1 cellular context compared by ENCODE assay signal in the genomic region with DNA sequence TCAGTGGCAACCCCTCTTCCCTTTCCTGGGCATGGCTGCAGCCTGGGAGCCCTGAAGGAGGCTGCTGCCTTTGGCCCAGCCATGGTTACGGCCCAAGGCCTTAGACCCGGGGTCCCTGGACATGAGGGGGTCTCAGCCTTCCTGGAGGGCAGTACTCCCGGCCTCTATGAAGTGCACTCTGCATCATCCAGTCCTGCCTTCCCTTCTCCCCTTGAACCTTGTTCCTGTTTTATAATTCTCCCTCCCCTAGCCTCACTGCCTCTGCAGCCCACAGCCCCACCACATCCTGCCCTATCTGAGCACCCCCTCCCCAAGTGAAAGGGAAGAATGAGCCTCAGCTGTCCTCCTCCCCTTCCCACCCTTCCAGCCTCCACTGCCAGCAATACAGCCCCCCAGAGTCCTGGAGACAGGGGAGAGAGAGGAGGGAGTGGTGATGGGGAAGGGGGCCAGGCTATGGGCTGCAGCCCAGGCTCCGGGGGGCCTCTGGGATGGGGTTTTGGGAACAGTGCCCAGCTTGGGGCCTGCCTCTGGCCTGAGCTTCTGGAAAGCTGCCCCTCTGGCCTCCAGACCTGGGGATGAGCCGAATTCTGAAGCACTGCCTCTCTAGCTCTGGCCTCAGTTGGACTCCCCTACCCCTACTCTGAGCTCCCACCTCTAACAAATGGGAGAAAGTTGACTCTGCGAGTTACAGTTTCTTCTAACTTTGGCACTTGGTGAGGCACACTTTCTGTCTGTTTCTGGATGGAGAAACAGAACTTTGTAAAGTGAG.
TF ChIP-seq lines count a peak whose summit lies in the region.

No MANE protein-coding gene starts in this region.

TF ChIP-seq in IMR-90, 13 proteins besides CTCF, POLR2A, EP300 and RAD21 (continued from another document):
- TF ChIP-seq, protein P1, sequence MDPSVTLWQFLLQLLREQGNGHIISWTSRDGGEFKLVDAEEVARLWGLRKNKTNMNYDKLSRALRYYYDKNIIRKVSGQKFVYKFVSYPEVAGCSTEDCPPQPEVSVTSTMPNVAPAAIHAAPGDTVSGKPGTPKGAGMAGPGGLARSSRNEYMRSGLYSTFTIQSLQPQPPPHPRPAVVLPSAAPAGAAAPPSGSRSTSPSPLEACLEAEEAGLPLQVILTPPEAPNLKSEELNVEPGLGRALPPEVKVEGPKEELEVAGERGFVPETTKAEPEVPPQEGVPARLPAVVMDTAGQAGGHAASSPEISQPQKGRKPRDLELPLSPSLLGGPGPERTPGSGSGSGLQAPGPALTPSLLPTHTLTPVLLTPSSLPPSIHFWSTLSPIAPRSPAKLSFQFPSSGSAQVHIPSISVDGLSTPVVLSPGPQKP (IDR thresholded peaks at IDR 0.05; ENCODE audit: borderline replicate concordance, low read depth, low read length): no peak
TF ChIP-seq in IMR-90: peak in this region for 0.
